Comparison of ENCODE assay signal across 10 cellular contexts in the genomic region with DNA sequence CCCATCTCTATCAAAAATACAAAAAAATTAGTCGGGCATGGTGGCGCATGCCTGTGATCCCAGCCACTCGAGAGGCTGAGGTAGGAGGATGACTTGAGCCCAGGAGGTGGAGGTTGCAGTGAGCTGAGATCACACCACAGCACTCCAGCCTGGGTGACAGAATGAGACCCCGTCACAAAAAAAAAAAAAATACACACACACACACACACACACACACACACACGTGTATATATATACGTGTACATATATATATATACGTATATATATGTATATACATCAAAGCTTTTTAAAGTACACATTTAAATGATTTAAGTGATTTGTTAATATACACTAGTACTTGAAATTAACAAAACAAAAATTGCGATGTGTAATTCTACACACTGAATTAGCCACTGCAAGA.
"Had no signal": no experiment of that assay in that cellular context is flagged by ENCODE, and none has a peak within 500 bp of the region (broad histone marks: within the 10 kb centered on the region; RNA-seq: fewer than 3 reads in every experiment).

No MANE protein-coding gene starts in this region.

- DNase-seq: H9, HCEC 1CT, HFFc6, IMR-90, Kasumi-1, KG1 had no signal

- H3K4me2 ChIP-seq: GM23338 had no signal

- H3K4me3 ChIP-seq: GM23338, K562 had no signal

- FAIRE-seq: H1, H54, K562 had no signal

- H2AFZ ChIP-seq: GM23338 had no signal

- ATAC-seq: GM23338, K562 had no signal
